In genomic region chr5:180646289-180646962, GRCh38 we compare ENCODE assay signal across 1 cellular context.
TF ChIP-seq lines count a peak whose summit lies in the region.

No MANE protein-coding gene starts in this region.

TF ChIP-seq in endothelial cell of umbilical vein, 7 proteins besides CTCF, POLR2A, EP300 and RAD21:
- no peak for TF ChIP-seq EZH2 (IDR thresholded peaks at IDR 0.05; ENCODE audit: borderline replicate concordance, low read depth, low read length, severe bottlenecking)
